8 cellular contexts compared by ENCODE assay signal in the genomic region with DNA sequence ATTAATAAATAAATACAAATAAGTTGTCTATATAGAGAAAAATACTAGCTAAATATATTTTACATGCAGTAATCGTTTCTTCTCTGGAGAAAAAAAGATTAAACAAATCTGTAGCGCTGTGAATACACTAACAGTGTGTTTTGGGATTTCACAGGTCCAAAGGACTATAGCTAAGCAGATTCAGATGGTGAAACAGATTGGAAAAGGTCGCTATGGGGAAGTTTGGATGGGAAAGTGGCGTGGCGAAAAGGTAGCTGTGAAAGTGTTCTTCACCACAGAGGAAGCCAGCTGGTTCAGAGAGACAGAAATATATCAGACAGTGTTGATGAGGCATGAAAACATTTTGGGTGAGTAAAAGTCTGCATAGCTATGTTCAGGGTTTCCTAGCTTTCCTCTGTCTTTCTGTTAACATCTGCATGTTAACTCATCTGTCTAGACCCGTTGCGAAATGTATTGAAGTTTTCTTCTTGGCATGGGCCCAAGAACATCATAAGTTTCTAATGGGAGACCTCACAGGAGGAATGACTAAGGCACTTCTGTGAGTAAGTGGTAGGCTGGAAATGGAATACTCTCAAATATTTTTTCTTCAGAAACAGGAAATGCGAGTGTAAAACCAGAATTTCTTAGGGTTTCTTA.
DNase-seq lines count a peak whose midpoint lies in the region; ATAC-seq, FAIRE-seq and TF ChIP-seq lines count a peak whose summit lies in the region.

No MANE protein-coding gene starts in this region.

- no peak for TF ChIP-seq RAD21 in A549 (conservative IDR thresholded peaks at IDR 0.05 in 1 of 2, IDR thresholded peaks at IDR 0.05 in 1 of 2)

- H3K36me3 ChIP-seq in kidney (ENCODE audit: control insufficient read depth in 1 of 2, insufficient read depth in 2 of 2, low read length in 2 of 2): no peaks in the 10 kb centered on the region

- peak overlapping the region; percentile 78 for H3K4me2 ChIP-seq in A549

- 2% methylated on average over 8 of the region's 8 CpGs for WGBS in A549 (ENCODE audit: missing lambda C conversion rate)

- DNase-seq in A549 (ENCODE audit: low read depth in 1 of 2, low spot score in 1 of 2) (peak; percentile 43 to 96), amniotic stem cell (lab: John Stamatoyannopoulos, UW) (peak; percentile 93), kidney (no peak), cortex of kidney (lab: John Stamatoyannopoulos, UW) (no peak)

- FAIRE-seq in A549 (lab: Jason Lieb, UNC) (peak; percentile 28), kidney (lab: Jason Lieb, UNC) (peak; percentile 52)

- 0 out of 3 replicates have a peak, but pooled peaks cover 4% of the 10 kb centered on the region for H3K9me3 ChIP-seq in A549
- no peaks in the 10 kb centered on the region for H3K9me3 ChIP-seq in kidney (ENCODE audit: control insufficient read depth in 1 of 2, low read length in 2 of 2)

- CTCF ChIA-PET in A549 (lab: Yijun Ruan, JAX): interaction anchor here (1.5 kb wide), 1 partner anchor 35 kb away, joined by 6 read pairs; no protein-coding TSS in a partner anchor

- H3K9ac ChIP-seq in kidney (ENCODE audit: low read length in 2 of 2): no peak overlapping the region

- peak; percentile 87 to 89; a peak in 4 of 5 replicates for TF ChIP-seq EP300 in A549 (IDR thresholded peaks at IDR 0.05)

- H3K27ac ChIP-seq in A549: peak overlapping the region; percentile 81 to 96
- no peak overlapping the region for H3K27ac ChIP-seq in kidney (ENCODE audit: low read depth in 2 of 2, low read length in 2 of 2)

- ATAC-seq in A549: peak; percentile 93 to 97
- peak; percentile 47 for ATAC-seq in HG03342 (IDR thresholded peaks at IDR 0.05; ENCODE audit: unreplicated experiment)
- ATAC-seq in GM19351 (IDR thresholded peaks at IDR 0.05; ENCODE audit: unreplicated experiment): no peak
- ATAC-seq in HG02852 (IDR thresholded peaks at IDR 0.05; ENCODE audit: unreplicated experiment): no peak
- ATAC-seq in HG02571 (IDR thresholded peaks at IDR 0.05; ENCODE audit: unreplicated experiment): no peak

- TF ChIP-seq CTCF in A549 (IDR thresholded peaks at IDR 0.05): no peak
- no peak for TF ChIP-seq CTCF in kidney (IDR thresholded peaks at IDR 0.05; ENCODE audit: borderline replicate concordance, extremely low read depth, insufficient read depth)

- peak overlapping the region; percentile 15; the same call in 1 of the 3 replicates for H3K4me3 ChIP-seq in A549
- H3K4me3 ChIP-seq in kidney (ENCODE audit: low read length in 2 of 2): no peak overlapping the region

- POLR2A ChIA-PET in A549 (lab: Yijun Ruan, JAX): no interaction called here

- H3K4me1 ChIP-seq in A549 (peaks cover 46% of the 10 kb centered on the region), kidney (ENCODE audit: control insufficient read depth in 1 of 2, insufficient read depth in 1 of 2, low read depth in 1 of 2, low read length in 2 of 2) (no peaks in the 10 kb centered on the region)

- no peak for TF ChIP-seq POLR2A in A549 (IDR thresholded peaks at IDR 0.05; ENCODE audit: low read length)

- intact Hi-C loops in kidney (cut with DNase I): no loop called here

TF ChIP-seq in A549, 52 proteins besides CTCF, POLR2A, EP300 and RAD21:
- peak; percentile 94 to 98 for TF ChIP-seq CEBPB (IDR thresholded peaks at IDR 0.05)
- TF ChIP-seq SMC3 (IDR thresholded peaks at IDR 0.05): peak; percentile 21; the same call in 1 of the 3 replicates
- TF ChIP-seq GATA3 (IDR thresholded peaks at IDR 0.05; ENCODE audit: borderline replicate concordance): peak; percentile 90
- no peak for TF ChIP-seq SREBF2 (IDR thresholded peaks at IDR 0.05)
- TF ChIP-seq, protein P1, sequence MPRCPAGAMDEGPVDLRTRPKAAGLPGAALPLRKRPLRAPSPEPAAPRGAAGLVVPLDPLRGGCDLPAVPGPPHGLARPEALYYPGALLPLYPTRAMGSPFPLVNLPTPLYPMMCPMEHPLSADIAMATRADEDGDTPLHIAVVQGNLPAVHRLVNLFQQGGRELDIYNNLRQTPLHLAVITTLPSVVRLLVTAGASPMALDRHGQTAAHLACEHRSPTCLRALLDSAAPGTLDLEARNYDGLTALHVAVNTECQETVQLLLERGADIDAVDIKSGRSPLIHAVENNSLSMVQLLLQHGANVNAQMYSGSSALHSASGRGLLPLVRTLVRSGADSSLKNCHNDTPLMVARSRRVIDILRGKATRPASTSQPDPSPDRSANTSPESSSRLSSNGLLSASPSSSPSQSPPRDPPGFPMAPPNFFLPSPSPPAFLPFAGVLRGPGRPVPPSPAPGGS (IDR thresholded peaks at IDR 0.05): peak; percentile 73; the same call in 1 of the 3 replicates
- TF ChIP-seq JUN (IDR thresholded peaks at IDR 0.05): peak; percentile 82 to 86; a peak in 4 of 5 replicates
- TF ChIP-seq MAFK (IDR thresholded peaks at IDR 0.05; ENCODE audit: partially characterized antibody): peak; percentile 55
- no peak for TF ChIP-seq KDM5A (IDR thresholded peaks at IDR 0.05)
- TF ChIP-seq TP53 (CRISPR knock-in tag; IDR thresholded peaks at IDR 0.05): no peak
- TF ChIP-seq, protein P2, sequence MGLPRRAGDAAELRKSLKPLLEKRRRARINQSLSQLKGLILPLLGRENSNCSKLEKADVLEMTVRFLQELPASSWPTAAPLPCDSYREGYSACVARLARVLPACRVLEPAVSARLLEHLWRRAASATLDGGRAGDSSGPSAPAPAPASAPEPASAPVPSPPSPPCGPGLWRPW (IDR thresholded peaks at IDR 0.05): peak; percentile 66; the same call in 1 of the 2 replicates
- TF ChIP-seq, protein P3, sequence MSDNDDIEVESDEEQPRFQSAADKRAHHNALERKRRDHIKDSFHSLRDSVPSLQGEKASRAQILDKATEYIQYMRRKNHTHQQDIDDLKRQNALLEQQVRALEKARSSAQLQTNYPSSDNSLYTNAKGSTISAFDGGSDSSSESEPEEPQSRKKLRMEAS (IDR thresholded peaks at IDR 0.05): peak; percentile 58; the same call in 1 of the 2 replicates
- peak; percentile 82 for TF ChIP-seq FOSL2 (IDR thresholded peaks at IDR 0.05)
- TF ChIP-seq FOSL2 (CRISPR knock-in tag; IDR thresholded peaks at IDR 0.05): peak; percentile 92
- peak; percentile 91 for TF ChIP-seq JUNB (IDR thresholded peaks at IDR 0.05)
- no peak for TF ChIP-seq CHD4 (IDR thresholded peaks at IDR 0.05; ENCODE audit: borderline replicate concordance)
- no peak for TF ChIP-seq HOXA7 (CRISPR knock-in tag; IDR thresholded peaks at IDR 0.05)
- TF ChIP-seq NFE2L2 (conservative IDR thresholded peaks at IDR 0.05; ENCODE audit: low read length): 0 out of 2 replicates have a peak, but pooled peaks have one; percentile 24
- TF ChIP-seq, protein P4, sequence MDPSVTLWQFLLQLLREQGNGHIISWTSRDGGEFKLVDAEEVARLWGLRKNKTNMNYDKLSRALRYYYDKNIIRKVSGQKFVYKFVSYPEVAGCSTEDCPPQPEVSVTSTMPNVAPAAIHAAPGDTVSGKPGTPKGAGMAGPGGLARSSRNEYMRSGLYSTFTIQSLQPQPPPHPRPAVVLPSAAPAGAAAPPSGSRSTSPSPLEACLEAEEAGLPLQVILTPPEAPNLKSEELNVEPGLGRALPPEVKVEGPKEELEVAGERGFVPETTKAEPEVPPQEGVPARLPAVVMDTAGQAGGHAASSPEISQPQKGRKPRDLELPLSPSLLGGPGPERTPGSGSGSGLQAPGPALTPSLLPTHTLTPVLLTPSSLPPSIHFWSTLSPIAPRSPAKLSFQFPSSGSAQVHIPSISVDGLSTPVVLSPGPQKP (IDR thresholded peaks at IDR 0.05; ENCODE audit: low read depth, low read length): no peak

Comparison
In these comparisons a context has a peak if more than half of its experiments do, and no peak if none do; other contexts are left out.
1. ATAC-seq: peak in A549 (2 of 2) and HG03342 (single experiment); none in GM19351 (single experiment), HG02852 (single experiment) and HG02571 (single experiment).
2. DNase-seq: peak in A549 (2 of 2) and amniotic stem cell (single experiment); none in kidney (single experiment) and cortex of kidney (single experiment).
3. H3K27ac ChIP-seq: peak in A549 (2 of 2); none in kidney (0 of 2).